In the genomic region with DNA sequence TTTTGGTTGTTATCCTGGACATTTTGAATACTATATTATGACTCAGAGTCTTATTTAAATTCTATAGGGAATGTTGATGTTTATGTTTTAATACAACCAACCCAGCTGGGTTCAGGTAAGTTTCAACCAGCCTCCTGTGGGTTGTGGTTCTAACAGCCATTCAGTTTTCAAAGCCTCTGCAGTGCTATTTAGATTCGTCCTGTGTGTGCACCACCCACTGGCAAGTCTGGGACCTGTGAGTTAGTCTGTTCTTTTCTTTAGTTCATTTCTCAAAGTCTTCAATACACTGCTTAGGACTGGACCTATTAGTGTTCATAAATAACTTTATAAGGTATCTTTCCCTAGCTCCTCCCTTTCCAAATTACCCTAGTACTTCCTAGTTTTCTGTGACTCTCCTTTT, we compare ENCODE assay signal across 22 cellular contexts.
DNase-seq lines count a peak whose midpoint lies in the region; ATAC-seq and TF ChIP-seq lines count a peak whose summit lies in the region.
"Had no signal": no experiment of that assay in that cellular context is flagged by ENCODE, and none has a peak within 500 bp of the region (broad histone marks: within the 10 kb centered on the region; RNA-seq: fewer than 3 reads in every experiment).

No MANE protein-coding gene starts in this region.

- H2BK12ac ChIP-seq in H9 (ENCODE audit: insufficient read length, low read depth, low read length) = no peak overlapping the region

- H3K27me3 Mint-ChIP-seq in H9 (ENCODE audit: low read depth) = peaks cover 7% of the 10 kb centered on the region

- no peaks in the 10 kb centered on the region for H3K79me2 ChIP-seq in H9 (ENCODE audit: insufficient read depth, low read length)

- peaks cover 0 to 6% of the 10 kb centered on the region in 2 experiments; a peak in 1 of 5 replicates for H3K9me3 Mint-ChIP-seq in H9

- DNase-seq in H9 = no peak
- DNase-seq in Jurkat, Clone E6-1 (ENCODE audit: low read depth, low spot score) = peak; percentile 66
- no peak for DNase-seq in retinal pigment epithelial cell (ENCODE audit: low read depth)
- no peak for DNase-seq in upper lobe of left lung
- DNase-seq in SIG-M5 (lab: John Stamatoyannopoulos, UW) = no peak
- DNase-seq in NCI-H1092 treated with DMSO at 0.1 percent for 48 hours (lab: John Stamatoyannopoulos, UW) = no peak
- DNase-seq: CD4-positive, CD25-positive, alpha-beta regulatory T cell; COR-L47; DMS 273 treated with DMSO at 0.1 percent for 48 hours; DMS79 treated with DMSO at 0.1 percent for 48 hours; KG1; NCI-H1436; NCI-H187 treated with DMSO at 0.1 percent for 48 hours; NCI-H226; NCI-H510A treated with DMSO at 0.1 percent for 48 hours; NCI-H82; PC-9; SHP77 treated with DMSO at 0.1 percent for 48 hours; SK-N-SH had no signal

- H3K27ac ChIP-seq in H9 (ENCODE audit: insufficient read length, low read depth, low read length) (no peak overlapping the region), VCaP (no peak overlapping the region), upper lobe of left lung (no peak overlapping the region)
- H3K27ac ChIP-seq: HL-60, PC-9, RWPE1 had no signal

- no peak overlapping the region for H4K8ac ChIP-seq in H9 (replicated peaks; ENCODE audit: insufficient read length, low read depth, low read length)

- H3K4me1 ChIP-seq in H9 (ENCODE audit: insufficient read depth, low read length) (no peaks in the 10 kb centered on the region), upper lobe of left lung (no peaks in the 10 kb centered on the region)

- TF ChIP-seq CTCF in H9 (conservative IDR thresholded peaks at IDR 0.05) = peak; percentile 23; the same call in 2 of the 3 replicates
- TF ChIP-seq CTCF in VCaP (conservative IDR thresholded peaks at IDR 0.05) = peak; percentile 67
- TF ChIP-seq CTCF in retinal pigment epithelial cell (conservative IDR thresholded peaks at IDR 0.05; ENCODE audit: low read depth, low read length) = peak; percentile 11
- TF ChIP-seq CTCF in upper lobe of left lung (IDR thresholded peaks at IDR 0.05) = no peak

- H2AK5ac ChIP-seq in H9 (ENCODE audit: insufficient read length, low read length) = no peak overlapping the region

- H3K23ac ChIP-seq in H9 (ENCODE audit: insufficient read length, low read depth, low read length) = no peak overlapping the region

- H3K4me3 ChIP-seq in Jurkat, Clone E6-1 (ENCODE audit: low read length) = no peak overlapping the region
- H3K4me3 ChIP-seq in retinal pigment epithelial cell (ENCODE audit: low read length) = no peak overlapping the region
- H3K4me3 ChIP-seq in upper lobe of left lung = no peak overlapping the region
- H3K4me3 ChIP-seq: PC-9 had no signal

- H2BK20ac ChIP-seq in H9 (ENCODE audit: low read depth, low read length, poor library complexity, severe bottlenecking) = no peak overlapping the region

- no peak overlapping the region for H2BK5ac ChIP-seq in H9 (ENCODE audit: insufficient read length, low read length)

- H3K79me1 ChIP-seq in H9 (ENCODE audit: insufficient read depth, low read depth, low read length, poor library complexity, severe bottlenecking) = no peaks in the 10 kb centered on the region

- TF ChIP-seq EP300 in upper lobe of left lung (IDR thresholded peaks at IDR 0.05) = no peak

- no peak overlapping the region for H3K18ac ChIP-seq in H9 (ENCODE audit: insufficient read length, low read depth, low read length)

- no peak overlapping the region; a peak in 2 of 7 replicates for H3K27ac Mint-ChIP-seq in H9
- H3K27ac Mint-ChIP-seq: CD4-positive, CD25-positive, alpha-beta regulatory T cell had no signal

- no peak overlapping the region for H3K4me3 Mint-ChIP-seq in H9
- H3K4me3 Mint-ChIP-seq: CD4-positive, CD25-positive, alpha-beta regulatory T cell had no signal

- no peak overlapping the region for H3K4ac ChIP-seq in H9 (ENCODE audit: low read depth, low read length)

- H3K36me3 ChIP-seq in upper lobe of left lung = no peaks in the 10 kb centered on the region

- no peak overlapping the region for H2BK120ac ChIP-seq in H9 (ENCODE audit: low read depth, low read length, poor library complexity, severe bottlenecking)

- H4K91ac ChIP-seq in H9 (ENCODE audit: insufficient read length, low read depth, low read length) = no peak overlapping the region

- H3K9me3 ChIP-seq in H9 (ENCODE audit: control insufficient read depth, low read depth, low read length) (no peaks in the 10 kb centered on the region), upper lobe of left lung (no peaks in the 10 kb centered on the region)
- H3K9me3 ChIP-seq: SK-N-SH had no signal

- no peaks in the 10 kb centered on the region for H4K20me1 ChIP-seq in H9 (ENCODE audit: control insufficient read depth, insufficient read depth, insufficient read length)

- no peak for ATAC-seq in upper lobe of left lung (ENCODE audit: low FRiP score in 2 of 2)

- no peak overlapping the region for H3K14ac ChIP-seq in H9 (ENCODE audit: insufficient read depth, low read length)

- TF ChIP-seq POLR2A in upper lobe of left lung (IDR thresholded peaks at IDR 0.05) = no peak

- no peak overlapping the region for H4K5ac ChIP-seq in H9 (ENCODE audit: insufficient read length, low read depth, low read length)

- no peak overlapping the region for H2AFZ ChIP-seq in H9 (ENCODE audit: low read length)
- H2AFZ ChIP-seq: PC-9 had no signal

- no peaks in the 10 kb centered on the region for H3K23me2 ChIP-seq in H9 (ENCODE audit: insufficient read length, low read depth, low read length, poor library complexity, severe bottlenecking)

- no peak overlapping the region for H3T11ph ChIP-seq in H9 (ENCODE audit: low read length)

- H3K36me3 Mint-ChIP-seq in H9 (ENCODE audit: insufficient read depth in 1 of 3, low read depth in 3 of 3) = no peaks in the 10 kb centered on the region
- H3K36me3 Mint-ChIP-seq: CD4-positive, CD25-positive, alpha-beta regulatory T cell had no signal

- H3K4me1 Mint-ChIP-seq in H9 = peaks cover 14 to 24% of the 10 kb centered on the region in 2 experiments
- H3K4me1 Mint-ChIP-seq: CD4-positive, CD25-positive, alpha-beta regulatory T cell had no signal

- no peak overlapping the region for H3K9ac ChIP-seq in H9 (ENCODE audit: extremely low read depth, insufficient read length, low read length)
- H3K9ac ChIP-seq: SK-N-SH had no signal

- no peak overlapping the region for H3K4me2 ChIP-seq in H9 (ENCODE audit: insufficient read depth, insufficient read length, low read length)
- H3K4me2 ChIP-seq: PC-9, SK-N-SH had no signal

- no peak overlapping the region for H2BK15ac ChIP-seq in H9 (ENCODE audit: low read depth, low read length)

- no peaks in the 10 kb centered on the region for H3K27me3 ChIP-seq in H9 (ENCODE audit: insufficient read depth, low read length)
- H3K27me3 ChIP-seq in upper lobe of left lung = no peaks in the 10 kb centered on the region

- H3K56ac ChIP-seq in H9 (ENCODE audit: insufficient read length, low read depth, low read length) = no peak overlapping the region

- WGBS in H9 (ENCODE audit: extremely low coverage, insufficient read length, low lambda C conversion rate) = no CpG with 5 or more reads among the region's 1 CpG
- 14 to 33% methylated on average over 1 of the region's 1 CpG for WGBS in upper lobe of left lung, 2 donors

Comparison
In these comparisons a context has a peak if more than half of its experiments do, and no peak if none do; other contexts are left out.
1. CTCF ChIP-seq: peak in H9 (single experiment), VCaP (single experiment) and retinal pigment epithelial cell (single experiment); none in upper lobe of left lung (0 of 6).